ENCODE assay signal across 9 cellular contexts in genomic region chr12:108563135-108563803, GRCh38. TPM values are rescaled to one million over a fixed set of nuclear protein-coding genes. Genes with fewer than 3 reads are reported as not detected.
DNase-seq lines count a peak whose midpoint lies in the region; TF ChIP-seq lines count a peak whose summit lies in the region.
"Had no signal": no experiment of that assay in that cellular context is flagged by ENCODE, and none has a peak within 500 bp of the region (broad histone marks: within the 10 kb centered on the region; RNA-seq: fewer than 3 reads in every experiment).

No MANE protein-coding gene starts in this region.

- H3K27me3 ChIP-seq in endocrine pancreas (ENCODE audit: control insufficient read depth, insufficient read depth, low read length) = no peaks in the 10 kb centered on the region

- H3K4me1 ChIP-seq in endocrine pancreas (ENCODE audit: control insufficient read depth, insufficient read depth, low read length) = peaks cover 7% of the 10 kb centered on the region

- no peaks in the 10 kb centered on the region for H3K9me3 ChIP-seq in endocrine pancreas (ENCODE audit: control insufficient read depth, low read length)

- peaks cover 33% of the 10 kb centered on the region for H3K4me1 Mint-ChIP-seq in mesothelial cell of epicardium

- no peaks in the 10 kb centered on the region for H3K9me3 Mint-ChIP-seq in mesothelial cell of epicardium

- peak; percentile 10 for TF ChIP-seq CTCF in mesothelial cell of epicardium (IDR thresholded peaks at IDR 0.05; ENCODE audit: unreplicated experiment)

- peaks cover 10% of the 10 kb centered on the region for H3K36me3 Mint-ChIP-seq in mesothelial cell of epicardium

- H3K27ac Mint-ChIP-seq in mesothelial cell of epicardium = peak overlapping the region; percentile 98

- DNase-seq in Ammon's horn (ENCODE audit: low spot score) (peak; percentile 91), GM19238 (ENCODE audit: insufficient read length, low spot score) (peak; percentile 54), HT1080 (ENCODE audit: low read depth) (peak; percentile 89), NOMO-1 (lab: John Stamatoyannopoulos, UW; ENCODE audit: unreplicated experiment in 2 of 2) (peak; percentile 80 to 86), mesothelial cell of epicardium (ENCODE audit: low spot score in 2 of 2, unreplicated experiment in 2 of 2) (peak; percentile 45 to 78)
- peak in 2 of 3 experiments; percentile 38 to 62 for DNase-seq in activated CD8-positive, alpha-beta memory T cell treated with anti-CD3 and anti-CD28 coated beads for 48 hours (ENCODE audit: low read depth in 2 of 3, low spot score in 2 of 3)
- peak; percentile 45 for DNase-seq in stimulated activated CD8-positive, alpha-beta memory T cell treated with anti-CD3 and anti-CD28 coated beads, Interleukin-15, amount 100 ng/mL, for 24 hours (ENCODE audit: low read depth)

- H3K36me3 ChIP-seq in endocrine pancreas (ENCODE audit: control insufficient read depth, insufficient read depth, low read length) = peaks cover under 1% of the 10 kb centered on the region

- H3K27me3 Mint-ChIP-seq in mesothelial cell of epicardium (ENCODE audit: low read depth) = no peaks in the 10 kb centered on the region

- peak overlapping the region; percentile 96 for H3K9ac ChIP-seq in endocrine pancreas (ENCODE audit: control insufficient read depth, insufficient read depth, low read length)

- peak overlapping the region; percentile 100 for H3K4me3 Mint-ChIP-seq in mesothelial cell of epicardium

- H3K4me3 ChIP-seq in endocrine pancreas (ENCODE audit: control insufficient read depth, insufficient read depth, low read length) = peak overlapping the region; percentile 83

RNA-seq across cellular contexts. Expression of gene ISCU, which starts 0.9 kb away (rescaled TPM):
- 183 and 190 TPM in 2 replicates for total RNA-seq in HT1080 (2014; rRNA removed; shearing (Covaris generic))
- 64.9 and 78.7 TPM in 2 replicates for polyA plus RNA-seq in HT1080 (2015; cell fraction: cytosol; rRNA removed)
- polyA plus RNA-seq in HT1080 (2015; cell fraction: nucleus; rRNA removed) = 99.3 and 104 TPM in 2 replicates
- 64.9 to 66.0 TPM (median 65.8 TPM) in 3 replicates for total RNA-seq in mesothelial cell of epicardium

RNA-seq across cellular contexts. Expression of gene SART3, which starts 2.3 kb away (rescaled TPM):
- 171 and 229 TPM in 2 replicates for total RNA-seq in HT1080 (2014; rRNA removed; shearing (Covaris generic))
- polyA plus RNA-seq in HT1080 (2015; cell fraction: cytosol; rRNA removed) = 33.7 and 47.1 TPM in 2 replicates
- 99.9 and 101 TPM in 2 replicates for polyA plus RNA-seq in HT1080 (2015; cell fraction: nucleus; rRNA removed)
- total RNA-seq in mesothelial cell of epicardium = 77.7 to 82.5 TPM (median 77.7 TPM) in 3 replicates

RNA-seq across cellular contexts. Expression of gene TMEM119, which starts 34.6 kb away (rescaled TPM):
- 0.03 and 0.23 TPM in 2 replicates for total RNA-seq in HT1080 (2014; rRNA removed; shearing (Covaris generic))
- polyA plus RNA-seq in HT1080 (2015; cell fraction: cytosol; rRNA removed) = 0.06 TPM in 1 of 2 replicates, not detected in the other
- polyA plus RNA-seq in HT1080 (2015; cell fraction: nucleus; rRNA removed) = 0.05 TPM in 1 of 2 replicates, not detected in the other
- total RNA-seq in mesothelial cell of epicardium = 37.6 to 43.2 TPM (median 41.2 TPM) in 3 replicates
- total RNA-seq: activated CD8-positive, alpha-beta memory T cell treated with anti-CD3 and anti-CD28 coated beads for 36 hours had no signal

RNA-seq across cellular contexts. Expression of gene FICD, which starts 48.2 kb away (rescaled TPM):
- 4.7 and 5.3 TPM in 2 replicates for total RNA-seq in HT1080 (2014; rRNA removed; shearing (Covaris generic))
- polyA plus RNA-seq in HT1080 (2015; cell fraction: cytosol; rRNA removed) = 2.3 and 4.0 TPM in 2 replicates
- 3.5 and 4.6 TPM in 2 replicates for polyA plus RNA-seq in HT1080 (2015; cell fraction: nucleus; rRNA removed)
- 2.8 to 3.6 TPM (median 2.9 TPM) in 3 replicates for total RNA-seq in mesothelial cell of epicardium

Comparison
In these comparisons a context has a peak if more than half of its experiments do, and no peak if none do; other contexts are left out.
1. Peak in every context shown above with its lines: DNase-seq and H3K4me3 ChIP-seq.
2. RNA of gene TMEM119, which starts 34.6 kb away (total RNA-seq): 37.6 to 43.2 TPM in mesothelial cell of epicardium; 0.03 to 0.23 TPM in HT1080; every median in the first group is over 10 times any median in the second.